21 cellular contexts compared by ENCODE assay signal in genomic region chr15:31163769-31164572, GRCh38.
A peak's percentile ranks its signal among the peaks of the same experiment; 100 is the strongest.
DNase-seq lines count a peak whose midpoint lies in the region; ATAC-seq, FAIRE-seq and TF ChIP-seq lines count a peak whose summit lies in the region.
"Had no signal": no experiment of that assay in that cellular context is flagged by ENCODE, and none has a peak within 500 bp of the region (broad histone marks: within the 10 kb centered on the region; RNA-seq: fewer than 3 reads in every experiment).

No MANE protein-coding gene starts in this region.

- H3K27me3 ChIP-seq in keratinocyte (ENCODE audit: control insufficient read depth, extremely low read depth, insufficient read depth, low read length), result no peaks in the 10 kb centered on the region
- H3K27me3 ChIP-seq in adrenal gland, result no peaks in the 10 kb centered on the region

- H3K27ac Mint-ChIP-seq in activated T-cell treated with anti-CD3 and anti-CD28 coated beads, Interleukin-2, amount 50 U/mL, for 72 hours, result peak overlapping the region; percentile 56
- no peak overlapping the region for H3K27ac Mint-ChIP-seq in activated CD4-positive, alpha-beta T cell treated with anti-CD3 and anti-CD28 coated beads, Interleukin-2, amount 10 ng/mL, durations not matched to agents 7 days and 5 days
- H3K27ac Mint-ChIP-seq: activated CD8-positive, alpha-beta memory T cell treated with anti-CD3 and anti-CD28 coated beads, Interleukin-2, amount 10 ng/mL, durations not matched to agents 7 days and 5 days; activated T-helper 17 cell treated with anti-CD3 and anti-CD28 coated beads, Interleukin-2, amount 50 U/mL, for 72 hours; nephron had no signal

- no peaks in the 10 kb centered on the region for H3K79me2 ChIP-seq in keratinocyte (ENCODE audit: control insufficient read depth, insufficient read depth, low read length)

- intact Hi-C loops in adrenal gland (cut with DNase I), result no loop called here

- H3K4me3 Mint-ChIP-seq in activated T-cell treated with anti-CD3 and anti-CD28 coated beads, Interleukin-2, amount 50 U/mL, for 72 hours, result no peak overlapping the region
- no peak overlapping the region for H3K4me3 Mint-ChIP-seq in activated CD4-positive, alpha-beta T cell treated with anti-CD3 and anti-CD28 coated beads, Interleukin-2, amount 10 ng/mL, durations not matched to agents 7 days and 5 days
- H3K4me3 Mint-ChIP-seq: activated CD8-positive, alpha-beta memory T cell treated with anti-CD3 and anti-CD28 coated beads, Interleukin-2, amount 10 ng/mL, durations not matched to agents 7 days and 5 days; activated T-helper 17 cell treated with anti-CD3 and anti-CD28 coated beads, Interleukin-2, amount 50 U/mL, for 72 hours; nephron had no signal

- no peak for ATAC-seq in activated T-cell treated with anti-CD3 and anti-CD28 coated beads, Interleukin-2, amount 50 U/mL, for 72 hours (replicated peaks in 1 of 2)
- no peak for ATAC-seq in HG02938 (IDR thresholded peaks at IDR 0.05; ENCODE audit: unreplicated experiment)
- ATAC-seq: activated CD8-positive, alpha-beta memory T cell treated with anti-CD3 and anti-CD28 coated beads, Interleukin-2, amount 10 ng/mL, durations not matched to agents 7 days and 5 days; activated T-helper 17 cell treated with anti-CD3 and anti-CD28 coated beads, Interleukin-2, amount 50 U/mL, for 72 hours; Right ventricle myocardium inferior had no signal

- peaks cover 18% of the 10 kb centered on the region for H3K4me1 ChIP-seq in keratinocyte (ENCODE audit: control insufficient read depth, extremely low read depth, insufficient read depth, low read length)
- H3K4me1 ChIP-seq in adrenal gland (replicated peaks in 1 of 2), result no peaks in the 10 kb centered on the region

- H3K4me1 Mint-ChIP-seq in activated T-cell treated with anti-CD3 and anti-CD28 coated beads, Interleukin-2, amount 50 U/mL, for 72 hours (ENCODE audit: low read depth), result peaks cover 8% of the 10 kb centered on the region
- H3K4me1 Mint-ChIP-seq in activated CD4-positive, alpha-beta T cell treated with anti-CD3 and anti-CD28 coated beads, Interleukin-2, amount 10 ng/mL, durations not matched to agents 7 days and 5 days, result peaks cover 11% of the 10 kb centered on the region
- H3K4me1 Mint-ChIP-seq: nephron had no signal

- no peaks in the 10 kb centered on the region for H3K27me3 Mint-ChIP-seq in activated T-cell treated with anti-CD3 and anti-CD28 coated beads, Interleukin-2, amount 50 U/mL, for 72 hours (ENCODE audit: low read depth)
- H3K27me3 Mint-ChIP-seq in activated CD4-positive, alpha-beta T cell treated with anti-CD3 and anti-CD28 coated beads, Interleukin-2, amount 10 ng/mL, durations not matched to agents 7 days and 5 days, result peaks cover 4% of the 10 kb centered on the region
- H3K27me3 Mint-ChIP-seq: activated T-helper 17 cell treated with anti-CD3 and anti-CD28 coated beads, Interleukin-2, amount 50 U/mL, for 72 hours; progenitor cell of endocrine pancreas had no signal

- H4K20me1 ChIP-seq in keratinocyte (ENCODE audit: control insufficient read depth, extremely low read depth, insufficient read depth, low read length), result no peaks in the 10 kb centered on the region

- TF ChIP-seq CTCF in keratinocyte (optimal IDR thresholded peaks at IDR 0.05 in 1 of 3, IDR thresholded peaks at IDR 0.05 in 1 of 3, conservative IDR thresholded peaks at IDR 0.05 in 1 of 3; ENCODE audit: extremely low read depth in 1 of 3, insufficient read depth in 2 of 3, low read length in 3 of 3), result no peak
- no peak for TF ChIP-seq CTCF in retinal pigment epithelial cell (conservative IDR thresholded peaks at IDR 0.05; ENCODE audit: low read depth, low read length)
- TF ChIP-seq CTCF in adrenal gland (IDR thresholded peaks at IDR 0.05), result no peak

- H3K36me3 ChIP-seq in keratinocyte (ENCODE audit: control insufficient read depth in 2 of 2, extremely low read depth in 1 of 2, insufficient read depth in 2 of 2, low read length in 2 of 2) (no peaks in the 10 kb centered on the region), adrenal gland (replicated peaks in 1 of 2) (no peaks in the 10 kb centered on the region)

- CTCF ChIA-PET in activated CD4-positive, alpha-beta T cell treated with anti-CD3 and anti-CD28 coated beads, Interleukin-2, amount 10 ng/mL, durations not matched to agents 7 days and 5 days (lab: Charles Lee), result no interaction called here

- H2AFZ ChIP-seq in keratinocyte (ENCODE audit: control insufficient read depth, low read length), result no peak overlapping the region

- H3K9me3 Mint-ChIP-seq in activated T-cell treated with anti-CD3 and anti-CD28 coated beads, Interleukin-2, amount 50 U/mL, for 72 hours, result no peaks in the 10 kb centered on the region
- H3K9me3 Mint-ChIP-seq in activated CD4-positive, alpha-beta T cell treated with anti-CD3 and anti-CD28 coated beads, Interleukin-2, amount 10 ng/mL, durations not matched to agents 7 days and 5 days, result no peaks in the 10 kb centered on the region
- H3K9me3 Mint-ChIP-seq: activated T-helper 17 cell treated with anti-CD3 and anti-CD28 coated beads, Interleukin-2, amount 50 U/mL, for 72 hours; nephron had no signal

- 64 to 75% (median 69%) methylated on average over 5 to 6 of the region's 6 CpGs for WGBS in adrenal gland, 4 donors

- no peak for DNase-seq in activated T-cell treated with anti-CD3 and anti-CD28 coated beads, Interleukin-2, amount 50 U/mL, for 72 hours
- DNase-seq in activated T-cell treated with anti-CD3 and anti-CD28 coated beads for 4 hours (no peak), amniotic epithelial cell (ENCODE audit: low read depth) (peak; percentile 43), keratinocyte (ENCODE audit: low read depth, low spot score) (peak; percentile 50), retinal pigment epithelial cell (ENCODE audit: low read depth) (peak; percentile 93), adrenal gland (no peak)
- DNase-seq in activated CD4-positive, alpha-beta T cell treated with anti-CD3 and anti-CD28 coated beads, Interleukin-2, amount 10 ng/mL, durations not matched to agents 7 days and 5 days, result no peak
- DNase-seq: 8988T; activated CD4-positive, alpha-beta T cell treated with anti-CD3 and anti-CD28 coated beads for 48 hours; activated CD8-positive, alpha-beta memory T cell treated with anti-CD3 and anti-CD28 coated beads, Interleukin-2, amount 10 ng/mL, durations not matched to agents 7 days and 5 days; erythroblast; left cardiac atrium; NCI-H1436 treated with DMSO at 0.1 percent for 48 hours; NCI-H526; SW 1271 had no signal

- H3K27ac ChIP-seq in keratinocyte (ENCODE audit: control insufficient read depth, insufficient read depth, low read length) (peak overlapping the region; percentile 49), adrenal gland (no peak overlapping the region)
- H3K27ac ChIP-seq: HL-60 had no signal

- dilution Hi-C loops in keratinocyte (cut with MboI; ENCODE audit: extremely low pct_ligation_motif_present, low sequenced_read_pairs), result no loop called here

- peak overlapping the region; percentile 47 for H3K4me2 ChIP-seq in keratinocyte (ENCODE audit: control insufficient read depth, extremely low read depth, insufficient read depth, low read depth, low read length)

- no peak overlapping the region for H3K9ac ChIP-seq in keratinocyte (ENCODE audit: control insufficient read depth, extremely low read depth, insufficient read depth, low read length)

- H3K9me3 ChIP-seq in keratinocyte (ENCODE audit: control insufficient read depth, low read depth, low read length) (no peaks in the 10 kb centered on the region), adrenal gland (replicated peaks in 1 of 3) (no peaks in the 10 kb centered on the region)

- no peak for TF ChIP-seq POLR2A in adrenal gland (IDR thresholded peaks at IDR 0.05)

- POLR2A ChIA-PET in activated CD4-positive, alpha-beta T cell treated with anti-CD3 and anti-CD28 coated beads, Interleukin-2, amount 10 ng/mL, durations not matched to agents 7 days and 5 days (lab: Charles Lee), result no interaction called here

- no peaks in the 10 kb centered on the region for H3K36me3 Mint-ChIP-seq in activated T-cell treated with anti-CD3 and anti-CD28 coated beads, Interleukin-2, amount 50 U/mL, for 72 hours (ENCODE audit: insufficient read depth in 2 of 2)
- H3K36me3 Mint-ChIP-seq in activated CD4-positive, alpha-beta T cell treated with anti-CD3 and anti-CD28 coated beads, Interleukin-2, amount 10 ng/mL, durations not matched to agents 7 days and 5 days (ENCODE audit: low read depth), result no peaks in the 10 kb centered on the region
- H3K36me3 Mint-ChIP-seq: activated CD8-positive, alpha-beta memory T cell treated with anti-CD3 and anti-CD28 coated beads, Interleukin-2, amount 10 ng/mL, durations not matched to agents 7 days and 5 days had no signal

- peak; percentile 88 for FAIRE-seq in keratinocyte (lab: Jason Lieb, UNC)

- no peaks in the 10 kb centered on the region for H3K9me1 ChIP-seq in keratinocyte (ENCODE audit: control insufficient read depth, extremely low read depth, insufficient read depth, low read length)

- H3K4me3 ChIP-seq in keratinocyte (ENCODE audit: control insufficient read depth in 2 of 3, extremely low read depth in 1 of 3, insufficient read depth in 2 of 3, low read depth in 1 of 3, low read length in 3 of 3), result no peak overlapping the region
- H3K4me3 ChIP-seq in retinal pigment epithelial cell (ENCODE audit: low read length), result no peak overlapping the region
- no peak overlapping the region for H3K4me3 ChIP-seq in adrenal gland

Comparison
In these comparisons a context has a peak if more than half of its experiments do, and no peak if none do; other contexts are left out.
1. DNase-seq: peak in amniotic epithelial cell (single experiment), keratinocyte (single experiment) and retinal pigment epithelial cell (single experiment); none in activated T-cell treated with anti-CD3 and anti-CD28 coated beads, Interleukin-2, amount 50 U/mL, for 72 hours (0 of 2), activated T-cell treated with anti-CD3 and anti-CD28 coated beads for 4 hours (single experiment), adrenal gland (0 of 7) and activated CD4-positive, alpha-beta T cell treated with anti-CD3 and anti-CD28 coated beads, Interleukin-2, amount 10 ng/mL, durations not matched to agents 7 days and 5 days (single experiment).